ENCODE assay signal across 13 cellular contexts in the genomic region with DNA sequence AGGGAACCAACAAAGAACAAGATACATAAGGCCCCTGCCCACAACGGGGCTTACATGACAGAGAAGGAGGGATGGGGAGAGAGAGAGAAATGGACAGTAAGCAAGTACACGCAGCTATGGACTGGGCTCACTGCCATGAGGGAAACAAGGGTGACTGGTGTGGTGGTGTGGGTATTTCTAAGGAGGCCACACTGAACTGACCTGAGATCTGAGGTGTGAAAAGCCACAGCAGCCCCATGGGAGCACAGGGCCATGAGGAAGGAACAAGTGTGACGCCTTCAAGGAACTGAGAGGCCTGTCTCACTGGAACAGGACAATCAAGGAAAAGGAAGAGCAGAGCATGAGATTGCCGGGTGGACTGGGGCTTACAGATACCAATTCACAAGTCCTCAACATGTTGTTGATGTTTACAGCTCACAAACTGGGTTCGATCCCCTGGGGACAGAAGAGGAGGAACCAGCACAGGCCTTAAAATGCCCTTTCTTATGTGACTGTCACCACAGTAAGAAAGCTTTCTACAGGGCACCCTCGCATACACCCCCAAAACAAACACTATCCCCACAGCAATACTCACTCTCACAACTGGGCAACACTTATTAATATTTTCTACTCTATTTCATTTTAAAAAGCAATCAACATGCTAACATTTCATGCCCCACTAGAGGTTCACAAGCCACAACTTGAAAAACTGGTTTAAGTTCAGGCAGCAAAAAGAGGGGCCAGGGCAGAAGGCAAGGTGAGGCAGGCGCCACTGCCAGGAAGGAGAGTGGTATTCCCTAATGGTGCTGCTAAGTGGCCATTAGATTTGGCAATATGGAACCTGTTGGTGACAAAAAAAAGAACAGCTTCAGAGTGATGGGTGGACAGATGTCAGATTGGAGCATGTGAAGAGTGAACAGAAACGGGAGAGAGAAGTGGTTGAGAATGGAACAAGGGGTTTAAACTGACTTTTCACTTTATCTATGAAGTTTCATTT. TPM values are rescaled to one million over a fixed set of nuclear protein-coding genes. Genes with fewer than 3 reads are reported as not detected.
A peak's percentile ranks its signal among the peaks of the same experiment; 100 is the strongest.
DNase-seq lines count a peak whose midpoint lies in the region; ATAC-seq and TF ChIP-seq lines count a peak whose summit lies in the region.
"Had no signal": no experiment of that assay in that cellular context is flagged by ENCODE, and none has a peak within 500 bp of the region (broad histone marks: within the 10 kb centered on the region; RNA-seq: fewer than 3 reads in every experiment).

No MANE protein-coding gene starts in this region.

- H3K4ac ChIP-seq in mesenchymal stem cell (ENCODE audit: low read depth in 1 of 2, low read length in 2 of 2): no peak overlapping the region

- no peak overlapping the region for H2BK5ac ChIP-seq in mesenchymal stem cell (ENCODE audit: low read depth, low read length, poor library complexity, severe bottlenecking)

- H3K18ac ChIP-seq in mesenchymal stem cell (ENCODE audit: low read depth in 1 of 2, low read length in 2 of 2): no peak overlapping the region

- H3K14ac ChIP-seq in mesenchymal stem cell (ENCODE audit: low read length in 2 of 2): no peak overlapping the region

- no peaks in the 10 kb centered on the region for H3F3A ChIP-seq in MM.1S (ENCODE audit: insufficient read depth, low read length)

- intact Hi-C loops in Panc1 (cut with micrococcal nuclease; ENCODE audit: unreplicated experiment): no loop called here

- H3K4me2 ChIP-seq in mesenchymal stem cell (ENCODE audit: low read length, poor library complexity, severe bottlenecking) (no peak overlapping the region), MM.1S (ENCODE audit: low read depth, low read length) (no peak overlapping the region)

- TSS peak; percentile 4 for BruUV-seq in Panc1 (replicated peaks; lab: Mats Ljungman, UMichigan)

- no peaks in the 10 kb centered on the region for H3K27me3 ChIP-seq in Panc1 (ENCODE audit: control insufficient read depth, insufficient read depth, low read length)
- H3K27me3 ChIP-seq in mesenchymal stem cell (ENCODE audit: control insufficient read depth in 1 of 2, insufficient read depth in 1 of 2, low read length in 2 of 2): no peaks in the 10 kb centered on the region
- no peaks in the 10 kb centered on the region for H3K27me3 ChIP-seq in MM.1S (replicated peaks; ENCODE audit: insufficient read depth, low read length)

- H3K27ac ChIP-seq in Panc1 (ENCODE audit: low read length) (no peak overlapping the region), mesenchymal stem cell (ENCODE audit: low read length, poor library complexity, severe bottlenecking) (no peak overlapping the region), MM.1S (ENCODE audit: low read length) (no peak overlapping the region)
- H3K27ac ChIP-seq: SK-N-MC, skin epidermis had no signal

- H3K4me1 ChIP-seq in Panc1 (ENCODE audit: control insufficient read depth, insufficient read depth, low read length) (no peaks in the 10 kb centered on the region), mesenchymal stem cell (ENCODE audit: control insufficient read depth, insufficient read depth, low read depth, low read length) (peaks cover 5% of the 10 kb centered on the region), MM.1S (ENCODE audit: low read length) (no peaks in the 10 kb centered on the region)

- 97% methylated on average over 7 of the region's 8 CpGs for WGBS in mesenchymal stem cell

- TF ChIP-seq CTCF in Panc1 (IDR thresholded peaks at IDR 0.05): no peak
- TF ChIP-seq CTCF in MM.1S (IDR thresholded peaks at IDR 0.05; ENCODE audit: low read length): no peak

- CTCF ChIA-PET in Panc1 (lab: Charles Lee): no interaction called here

- H4K8ac ChIP-seq in mesenchymal stem cell (ENCODE audit: low read length): no peak overlapping the region

- POLR2A ChIA-PET in Panc1 (lab: Charles Lee): no interaction called here

- no peak overlapping the region for H3K23ac ChIP-seq in mesenchymal stem cell (ENCODE audit: low read length in 2 of 2)

- H3K9ac ChIP-seq in mesenchymal stem cell (ENCODE audit: low read length) (no peak overlapping the region), MM.1S (ENCODE audit: low read length) (no peak overlapping the region)

- H3K9me3 ChIP-seq in Panc1 (ENCODE audit: control insufficient read depth, insufficient read depth, low read depth, low read length) (no peaks in the 10 kb centered on the region), mesenchymal stem cell (ENCODE audit: control insufficient read depth, low read length) (no peaks in the 10 kb centered on the region), MM.1S (replicated peaks; ENCODE audit: insufficient read depth, low read length) (no peaks in the 10 kb centered on the region)

- H3K79me1 ChIP-seq in mesenchymal stem cell (replicated peaks; ENCODE audit: low read length, poor library complexity, severe bottlenecking): peaks cover 21% of the 10 kb centered on the region

- peak; percentile 69 for ATAC-seq in GM21447 (IDR thresholded peaks at IDR 0.05; ENCODE audit: unreplicated experiment)
- ATAC-seq in Panc1: no peak
- ATAC-seq: naive thymus-derived CD4-positive, alpha-beta T cell had no signal

- in situ Hi-C loops in Panc1 (cut with HindIII; ENCODE audit: low pct_unique_long_range_greater_than_20kb, low sequenced_read_pairs): no loop called here

- H2AFZ ChIP-seq in mesenchymal stem cell (ENCODE audit: low read depth, low read length) (no peak overlapping the region), MM.1S (ENCODE audit: low read length) (no peak overlapping the region)

- no peak overlapping the region for H3K4me3 ChIP-seq in Panc1 (ENCODE audit: low read depth in 2 of 2, low read length in 2 of 2)
- H3K4me3 ChIP-seq in mesenchymal stem cell (ENCODE audit: insufficient read depth in 1 of 2, low read depth in 1 of 2, low read length in 2 of 2): no peak overlapping the region
- H3K4me3 ChIP-seq in MM.1S (ENCODE audit: low read length): no peak overlapping the region
- H3K4me3 ChIP-seq: SK-N-MC, skin epidermis had no signal

- H2BK15ac ChIP-seq in mesenchymal stem cell (ENCODE audit: low read depth, poor library complexity, severe bottlenecking): no peak overlapping the region

- H2AK5ac ChIP-seq in mesenchymal stem cell (ENCODE audit: low read length, severe bottlenecking): no peak overlapping the region

- H3K9me2 ChIP-seq in MM.1S (replicated peaks; ENCODE audit: insufficient read depth, low read length): no peaks in the 10 kb centered on the region

- DNase-seq in ELF-1 (ENCODE audit: low read depth, low spot score) (peak; percentile 23), Panc1 (ENCODE audit: low read depth, low spot score) (no peak), myocyte (ENCODE audit: low read depth) (peak; percentile 27), mesenchymal stem cell (no peak), AG08395 (ENCODE audit: low spot score) (no peak), MV-4-11 (lab: John Stamatoyannopoulos, UW) (no peak), MM.1S (no peak)
- DNase-seq: activated CD4-positive, alpha-beta T cell treated with anti-CD3 and anti-CD28 coated beads, Interleukin-2, amount 10 ng/mL, durations not matched to agents 24 days and 14 days; naive thymus-derived CD4-positive, alpha-beta T cell; NCI-H82 had no signal

- H2BK120ac ChIP-seq in mesenchymal stem cell (ENCODE audit: low read depth, low read length): no peak overlapping the region

- H3K79me2 ChIP-seq in MM.1S (ENCODE audit: low read length): no peaks in the 10 kb centered on the region

- H2BK12ac ChIP-seq in mesenchymal stem cell (ENCODE audit: low read length in 2 of 2): no peak overlapping the region

- H3K36me3 ChIP-seq in Panc1 (ENCODE audit: control insufficient read depth, insufficient read depth, low read length) (peaks cover 13% of the 10 kb centered on the region), mesenchymal stem cell (ENCODE audit: control insufficient read depth in 1 of 2, insufficient read depth in 2 of 2, low read depth in 1 of 2, low read length in 2 of 2) (peaks cover 23 to 26% of the 10 kb centered on the region in 2 experiments), MM.1S (replicated peaks; ENCODE audit: insufficient read depth, low read length) (no peaks in the 10 kb centered on the region)

- H4K20me1 ChIP-seq in MM.1S (ENCODE audit: insufficient read depth, low read length): no peaks in the 10 kb centered on the region

- no peak overlapping the region for H4K91ac ChIP-seq in mesenchymal stem cell (ENCODE audit: low read length)

RNA-seq across cellular contexts. Expression of a gene that starts 39.1 kb away (rescaled TPM):
- 158 TPM for total RNA-seq in Panc1 (2021; ENCODE audit: unreplicated experiment)
- polyA plus RNA-seq in Panc1 (2012; ENCODE audit: insufficient read length): 192 TPM
- 25.8 and 33.1 TPM in 2 replicates for total RNA-seq in myocyte
- polyA plus RNA-seq in myocyte (2012): 23.3 TPM
- 84.2 TPM for polyA plus RNA-seq in mesenchymal stem cell (2013, experiment 1 of 2)
- 79.4 TPM for polyA plus RNA-seq in mesenchymal stem cell (2013, experiment 2 of 2)

RNA-seq across cellular contexts. Expression of a gene that starts 43.3 kb away (rescaled TPM):
- total RNA-seq in Panc1 (2021; ENCODE audit: unreplicated experiment): 136 TPM
- 60.6 TPM for polyA plus RNA-seq in Panc1 (2012; ENCODE audit: insufficient read length)
- total RNA-seq in myocyte: 12.0 and 15.3 TPM in 2 replicates
- polyA plus RNA-seq in myocyte (2012): 16.8 TPM
- polyA plus RNA-seq in mesenchymal stem cell (2013, experiment 1 of 2): 22.7 TPM
- polyA plus RNA-seq in mesenchymal stem cell (2013, experiment 2 of 2): 22.9 TPM

RNA-seq across cellular contexts. Expression of a gene that starts 47.4 kb away (rescaled TPM):
- 289 TPM for total RNA-seq in Panc1 (2021; ENCODE audit: unreplicated experiment)
- polyA plus RNA-seq in Panc1 (2012; ENCODE audit: insufficient read length): 558 TPM
- 154 and 195 TPM in 2 replicates for total RNA-seq in myocyte
- polyA plus RNA-seq in myocyte (2012): 215 TPM
- 104 TPM for polyA plus RNA-seq in mesenchymal stem cell (2013, experiment 1 of 2)
- polyA plus RNA-seq in mesenchymal stem cell (2013, experiment 2 of 2): 106 TPM

Comparison
In these comparisons a context has a peak if more than half of its experiments do, and no peak if none do; other contexts are left out.
1. DNase-seq: peak in ELF-1 (single experiment) and myocyte (single experiment); none in Panc1 (single experiment), mesenchymal stem cell (single experiment), AG08395 (single experiment), MV-4-11 (single experiment) and MM.1S (single experiment).